In the genomic region with DNA sequence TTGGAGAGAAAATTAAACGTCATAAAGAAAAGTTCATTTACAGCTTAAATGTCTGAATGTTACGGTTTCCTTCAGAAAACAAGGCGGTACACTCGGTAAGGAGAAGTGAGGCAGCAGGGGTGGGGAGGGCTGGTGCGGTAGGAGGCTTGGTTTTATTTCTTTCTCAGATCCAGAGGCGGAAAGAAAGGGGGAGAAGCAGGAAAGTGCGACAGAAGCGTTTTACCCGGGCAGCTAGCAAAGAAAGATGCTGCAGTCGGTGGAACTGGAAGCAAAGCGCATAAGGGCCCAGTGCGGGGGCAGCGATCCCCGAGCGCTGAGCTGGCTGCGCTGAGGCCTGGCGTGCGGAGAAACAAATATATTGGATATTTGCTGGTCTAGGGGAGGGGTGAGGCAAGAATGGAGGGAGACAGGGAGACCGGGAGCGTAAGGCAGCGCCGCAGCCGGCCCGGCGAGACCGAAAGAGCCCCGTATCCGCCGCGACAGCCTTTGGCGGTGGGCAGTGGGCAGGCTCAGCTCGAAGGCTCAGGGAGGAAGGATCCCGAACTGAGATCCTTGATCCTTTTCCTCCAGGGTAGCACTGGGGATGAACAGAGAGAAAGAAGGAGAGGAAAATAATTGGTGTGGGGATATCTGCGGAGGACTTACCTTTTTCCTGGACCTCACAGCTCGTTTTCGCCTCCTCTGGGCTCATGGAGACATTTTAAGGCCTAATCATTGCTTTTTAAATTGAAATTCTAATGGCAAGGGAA, we compare ENCODE assay signal across 10 cellular contexts. TPM values are rescaled to one million over a fixed set of nuclear protein-coding genes. Genes with fewer than 3 reads are reported as not detected.
A peak's percentile ranks its signal among the peaks of the same experiment; 100 is the strongest.
DNase-seq lines count a peak whose midpoint lies in the region; ATAC-seq lines count a peak whose summit lies in the region.
"Had no signal": no experiment of that assay in that cellular context is flagged by ENCODE, and none has a peak within 500 bp of the region (broad histone marks: within the 10 kb centered on the region; RNA-seq: fewer than 3 reads in every experiment).

No MANE protein-coding gene starts in this region.

- H2BK120ac ChIP-seq in mesendoderm (ENCODE audit: low read depth, low read length), result no peak overlapping the region

- H3K9ac ChIP-seq in mesendoderm (ENCODE audit: low read length), result no peak overlapping the region

- H3K4me3 ChIP-seq in mesendoderm (ENCODE audit: low read length) (no peak overlapping the region), aorta (ENCODE audit: low read length in 2 of 2) (no peak overlapping the region)

- H3K56ac ChIP-seq in mesendoderm (ENCODE audit: low read length), result no peak overlapping the region

- H3K4me3 Mint-ChIP-seq in stimulated activated naive CD8-positive, alpha-beta T cell treated with anti-CD3 and anti-CD28 coated beads, Interleukin-15, Interleukin-2, amounts not matched to agents 100 ng/mL and 50 ng/mL, for 24 hours, result peak overlapping the region; percentile 14

- H3K23ac ChIP-seq in mesendoderm (ENCODE audit: low read length), result no peak overlapping the region

- ATAC-seq in stimulated activated naive CD8-positive, alpha-beta T cell treated with anti-CD3 and anti-CD28 coated beads, Interleukin-15, Interleukin-2, amounts not matched to agents 100 U/mL and 50 U/mL, for 24 hours, result no peak
- ATAC-seq in aorta (ENCODE audit: low FRiP score), result peak; percentile 56

- H3K36me3 ChIP-seq in mesendoderm (ENCODE audit: control insufficient read depth, insufficient read depth, low read length), result no peaks in the 10 kb centered on the region
- no peaks in the 10 kb centered on the region for H3K36me3 ChIP-seq in aorta (ENCODE audit: control insufficient read depth in 1 of 2, insufficient read depth in 2 of 2, low read length in 1 of 2)

- H4K5ac ChIP-seq in mesendoderm (ENCODE audit: low read length), result no peak overlapping the region

- no CpG with 5 or more reads among the region's 36 CpGs for WGBS in mesendoderm (ENCODE audit: extremely low coverage, insufficient coverage, low lambda C conversion rate)
- 28 to 41% methylated on average over 36 of the region's 36 CpGs for WGBS in aorta, 2 donors

- no peaks in the 10 kb centered on the region for H3K79me1 ChIP-seq in mesendoderm (ENCODE audit: low read length)

- no peaks in the 10 kb centered on the region for H3K9me3 Mint-ChIP-seq in stimulated activated naive CD8-positive, alpha-beta T cell treated with anti-CD3 and anti-CD28 coated beads, Interleukin-15, Interleukin-2, amounts not matched to agents 100 ng/mL and 50 ng/mL, for 24 hours

- no peak overlapping the region for H2BK15ac ChIP-seq in mesendoderm (replicated peaks; ENCODE audit: low read depth)

- no peak overlapping the region for H3K27ac ChIP-seq in mesendoderm (ENCODE audit: low read depth, low read length)
- no peak overlapping the region for H3K27ac ChIP-seq in aorta (ENCODE audit: low read depth in 1 of 2, low read length in 2 of 2)

- intact Hi-C loops in aorta (cut with DNase I), result no loop called here

- H3K18ac ChIP-seq in mesendoderm (ENCODE audit: low read length), result no peak overlapping the region

- H3K27me3 Mint-ChIP-seq in stimulated activated naive CD8-positive, alpha-beta T cell treated with anti-CD3 and anti-CD28 coated beads, Interleukin-15, Interleukin-2, amounts not matched to agents 100 ng/mL and 50 ng/mL, for 24 hours, result peaks cover 99% of the 10 kb centered on the region

- H2BK5ac ChIP-seq in mesendoderm (ENCODE audit: low read length), result no peak overlapping the region

- H3K4me1 ChIP-seq in mesendoderm (ENCODE audit: control insufficient read depth, low read depth, low read length) (no peaks in the 10 kb centered on the region), aorta (ENCODE audit: control insufficient read depth in 1 of 2, insufficient read depth in 2 of 2, low read length in 2 of 2) (no peaks in the 10 kb centered on the region)

- no peak overlapping the region for H3K27ac Mint-ChIP-seq in stimulated activated naive CD8-positive, alpha-beta T cell treated with anti-CD3 and anti-CD28 coated beads, Interleukin-15, Interleukin-2, amounts not matched to agents 100 ng/mL and 50 ng/mL, for 24 hours

- no peaks in the 10 kb centered on the region for H3K36me3 Mint-ChIP-seq in stimulated activated naive CD8-positive, alpha-beta T cell treated with anti-CD3 and anti-CD28 coated beads, Interleukin-15, Interleukin-2, amounts not matched to agents 100 ng/mL and 50 ng/mL, for 24 hours (ENCODE audit: low read depth)

- no peak for DNase-seq in stimulated activated naive CD8-positive, alpha-beta T cell treated with anti-CD3 and anti-CD28 coated beads, Interleukin-15, Interleukin-2, amounts not matched to agents 100 U/mL and 50 U/mL, for 24 hours
- no peak for DNase-seq in mesendoderm
- peak in 1 of 2 donors; percentile 80 for DNase-seq in aorta
- DNase-seq in activated gamma-delta T cell (lab: John Stamatoyannopoulos, UW), result no peak
- DNase-seq in inferior parietal cortex (ENCODE audit: extremely low spot score), result no peak
- DNase-seq: MM.1S, occipital lobe, T-helper 9 cell had no signal

- H2AK5ac ChIP-seq in mesendoderm (ENCODE audit: low read length), result no peak overlapping the region

- peaks cover 28% of the 10 kb centered on the region for H3K4me1 Mint-ChIP-seq in stimulated activated naive CD8-positive, alpha-beta T cell treated with anti-CD3 and anti-CD28 coated beads, Interleukin-15, Interleukin-2, amounts not matched to agents 100 ng/mL and 50 ng/mL, for 24 hours (ENCODE audit: low read depth)

- no peaks in the 10 kb centered on the region for H3K79me2 ChIP-seq in mesendoderm (ENCODE audit: control insufficient read depth, insufficient read depth, low read length)

- peak overlapping the region; percentile 7 for H3K4me2 ChIP-seq in mesendoderm (ENCODE audit: low read length)

- H3K27me3 ChIP-seq in mesendoderm (ENCODE audit: insufficient read depth, low read length, poor library complexity) (peaks cover 98% of the 10 kb centered on the region), aorta (ENCODE audit: control insufficient read depth in 1 of 2, insufficient read depth in 2 of 2, low read length in 1 of 2) (no peaks in the 10 kb centered on the region)

- H4K8ac ChIP-seq in mesendoderm (ENCODE audit: low read depth, low read length), result no peak overlapping the region

- H3K9me3 ChIP-seq in aorta (ENCODE audit: control insufficient read depth, low read length), result no peaks in the 10 kb centered on the region

- H3K4ac ChIP-seq in mesendoderm (ENCODE audit: low read depth, low read length), result no peak overlapping the region

RNA-seq across cellular contexts. Expression of gene HOXC11, which starts 6.4 kb away (rescaled TPM):
- polyA plus RNA-seq in mesendoderm (2013, experiment 1 of 2), result not detected
- not detected for polyA plus RNA-seq in mesendoderm (2013, experiment 2 of 2)
- total RNA-seq in aorta, result 1 to 10 TPM in 1 of 2 donors, not detected in 1; 4.1 TPM
- under 1 TPM in 1 of 2 donors, not detected in 1; 0.38 TPM for polyA plus RNA-seq in aorta
- total RNA-seq: occipital lobe had no signal

RNA-seq across cellular contexts. Expression of gene HOTAIR, which starts 8.2 kb away (rescaled TPM):
- polyA plus RNA-seq in mesendoderm (2013, experiment 1 of 2), result not detected
- not detected for polyA plus RNA-seq in mesendoderm (2013, experiment 2 of 2)
- 1 to 10 TPM in 1 of 2 donors, not detected in 1; 9.7 TPM for total RNA-seq in aorta
- not detected for polyA plus RNA-seq in aorta
- total RNA-seq: occipital lobe had no signal

RNA-seq across cellular contexts. Expression of gene HOXC12, which starts 11.9 kb away (rescaled TPM):
- polyA plus RNA-seq in mesendoderm (2013, experiment 1 of 2), result not detected
- polyA plus RNA-seq in mesendoderm (2013, experiment 2 of 2), result not detected
- total RNA-seq in aorta, result under 1 TPM in 1 of 2 donors, not detected in 1; 0.45 TPM
- not detected for polyA plus RNA-seq in aorta
- total RNA-seq: NCI-H460, occipital lobe had no signal

RNA-seq across cellular contexts. Expression of gene HOXC10, which starts 18.4 kb away (rescaled TPM):
- not detected for polyA plus RNA-seq in mesendoderm (2013, experiment 1 of 2)
- not detected for polyA plus RNA-seq in mesendoderm (2013, experiment 2 of 2)
- total RNA-seq in aorta, result 10 to 100 TPM in 1 of 2 donors, 1 to 10 TPM in 1; 1.6 to 32.0 TPM
- polyA plus RNA-seq in aorta, result 1 to 10 TPM in 1 of 2 donors, not detected in 1; 3.6 TPM
- total RNA-seq: occipital lobe had no signal

RNA-seq across cellular contexts. Expression of gene HOXC13, which starts 27.9 kb away (rescaled TPM):
- polyA plus RNA-seq in mesendoderm (2013, experiment 1 of 2), result 0.03 TPM
- 0.03 TPM for polyA plus RNA-seq in mesendoderm (2013, experiment 2 of 2)
- total RNA-seq in aorta, result under 1 TPM in 1 of 2 donors, not detected in 1; 0.32 TPM
- not detected for polyA plus RNA-seq in aorta
- total RNA-seq: occipital lobe had no signal
